In genomic region chr15:40103864-40104271, GRCh38 we compare ENCODE assay signal across 1 cellular context.
TF ChIP-seq lines count a peak whose summit lies in the region.

No MANE protein-coding gene starts in this region.

TF ChIP-seq in IMR-90, 13 proteins besides CTCF, POLR2A, EP300 and RAD21 (continued from another document):
- no peak for TF ChIP-seq RCOR1 (IDR thresholded peaks at IDR 0.05; ENCODE audit: insufficient replicate concordance, low read length)
- TF ChIP-seq RFX5 (IDR thresholded peaks at IDR 0.05; ENCODE audit: low read depth, low read length) = no peak
- TF ChIP-seq CEBPB (IDR thresholded peaks at IDR 0.05; ENCODE audit: low read depth, low read length) = no peak
- TF ChIP-seq MAFK (IDR thresholded peaks at IDR 0.05; ENCODE audit: low read depth, low read length) = no peak
